Comparison of ENCODE assay signal across 13 cellular contexts in genomic region chr22:42340695-42341383, GRCh38.
DNase-seq lines count a peak whose midpoint lies in the region; ATAC-seq, FAIRE-seq and TF ChIP-seq lines count a peak whose summit lies in the region.
"Had no signal": no experiment of that assay in that cellular context is flagged by ENCODE, and none has a peak within 500 bp of the region (broad histone marks: within the 10 kb centered on the region; RNA-seq: fewer than 3 reads in every experiment).

No MANE protein-coding gene starts in this region.

- H3K27me3 Mint-ChIP-seq in Caco-2 (ENCODE audit: insufficient read depth, unreplicated experiment): no peaks in the 10 kb centered on the region

- peaks cover 16% of the 10 kb centered on the region for H3K4me1 ChIP-seq in left ventricle myocardium inferior
- H3K4me1 ChIP-seq in NT2/D1 (ENCODE audit: insufficient read depth, insufficient read length): peaks cover 11% of the 10 kb centered on the region
- H3K4me1 ChIP-seq in Caco-2: no peaks in the 10 kb centered on the region

- H3K4me3 Mint-ChIP-seq in Caco-2 (ENCODE audit: unreplicated experiment): no peak overlapping the region
- H3K4me3 Mint-ChIP-seq: activated CD8-positive, alpha-beta memory T cell treated with anti-CD3 and anti-CD28 coated beads, Interleukin-2, amount 10 ng/mL, durations not matched to agents 7 days and 5 days; stimulated activated memory B cell treated with anti-CD40 and anti-IgM and Interleukin-4, amounts not matched to agents 10 μg/mL and 1 μg/mL and 100 μg/mL, for 72 hours had no signal

- no peaks in the 10 kb centered on the region for H3K36me3 Mint-ChIP-seq in Caco-2 (ENCODE audit: insufficient read depth, unreplicated experiment)
- H3K36me3 Mint-ChIP-seq: activated CD8-positive, alpha-beta memory T cell treated with anti-CD3 and anti-CD28 coated beads, Interleukin-2, amount 10 ng/mL, durations not matched to agents 7 days and 5 days; stimulated activated memory B cell treated with anti-CD40 and anti-IgM and Interleukin-4, amounts not matched to agents 10 μg/mL and 1 μg/mL and 100 μg/mL, for 72 hours had no signal

- H3K9me3 ChIP-seq in left ventricle myocardium inferior (replicated peaks): no peaks in the 10 kb centered on the region
- no peaks in the 10 kb centered on the region for H3K9me3 ChIP-seq in NT2/D1 (ENCODE audit: insufficient read depth, low read length)
- no peaks in the 10 kb centered on the region for H3K9me3 ChIP-seq in Caco-2

- H3K27ac Mint-ChIP-seq in Caco-2 (ENCODE audit: unreplicated experiment): no peak overlapping the region
- H3K27ac Mint-ChIP-seq: activated CD8-positive, alpha-beta memory T cell treated with anti-CD3 and anti-CD28 coated beads, Interleukin-2, amount 10 ng/mL, durations not matched to agents 7 days and 5 days; stimulated activated memory B cell treated with anti-CD40 and anti-IgM and Interleukin-4, amounts not matched to agents 10 μg/mL and 1 μg/mL and 100 μg/mL, for 72 hours had no signal

- intact Hi-C loops in left ventricle myocardium inferior (cut with micrococcal nuclease) (no loop called here), left cardiac atrium (cut with DNase I) (no loop called here), Caco-2 (cut with micrococcal nuclease; ENCODE audit: unreplicated experiment) (no loop called here)

- CTCF ChIA-PET in Caco-2 (lab: Charles Lee): no interaction called here

- no TSS peak for BruUV-seq in Caco-2 (replicated peaks; lab: Mats Ljungman, UMichigan)

- no peaks in the 10 kb centered on the region for H3K4me1 Mint-ChIP-seq in Caco-2 (ENCODE audit: low read depth, unreplicated experiment)
- H3K4me1 Mint-ChIP-seq: activated CD8-positive, alpha-beta memory T cell treated with anti-CD3 and anti-CD28 coated beads, Interleukin-2, amount 10 ng/mL, durations not matched to agents 7 days and 5 days had no signal

- TF ChIP-seq CTCF in left ventricle myocardium inferior (IDR thresholded peaks at IDR 0.05; ENCODE audit: borderline replicate concordance) (no peak), Caco-2 (IDR thresholded peaks at IDR 0.05; ENCODE audit: insufficient read depth in 1 of 2, low read depth in 1 of 2, low read length in 1 of 2, severe bottlenecking in 1 of 2, unreplicated experiment in 1 of 2) (no peak)

- DNase-seq in left ventricle myocardium inferior: no peak
- DNase-seq in left cardiac atrium: no peak
- DNase-seq in NT2/D1 (ENCODE audit: low read depth, low spot score): no peak
- DNase-seq in GM19239 (ENCODE audit: insufficient read length, low spot score): no peak
- DNase-seq in ecto neural progenitor cell (ENCODE audit: low spot score): no peak
- DNase-seq in Caco-2: no peak
- no peak for DNase-seq in cortex of kidney (lab: John Stamatoyannopoulos, UW)
- DNase-seq: activated CD8-positive, alpha-beta memory T cell treated with anti-CD3 and anti-CD28 coated beads, Interleukin-2, amount 10 ng/mL, durations not matched to agents 7 days and 5 days; Karpas-422; T-helper 9 cell had no signal

- peak overlapping the region; percentile 34 for H3K4me3 ChIP-seq in left ventricle myocardium inferior
- peak overlapping the region; percentile 26 for H3K4me3 ChIP-seq in NT2/D1 (ENCODE audit: insufficient read length, low read depth)
- H3K4me3 ChIP-seq in iPS-11a (ENCODE audit: low read depth, low read length): peak overlapping the region; percentile 8
- no peak overlapping the region for H3K4me3 ChIP-seq in Caco-2 (ENCODE audit: low read depth, low read length)

- H3K36me3 ChIP-seq in left ventricle myocardium inferior: no peaks in the 10 kb centered on the region
- H3K36me3 ChIP-seq in NT2/D1 (ENCODE audit: insufficient read depth, insufficient read length, low read length): no peaks in the 10 kb centered on the region
- no peaks in the 10 kb centered on the region for H3K36me3 ChIP-seq in Caco-2 (ENCODE audit: control insufficient read depth, insufficient read depth, low read length)

- FAIRE-seq in GM19239 (lab: Jason Lieb, UNC): no peak
- FAIRE-seq: endothelial cell of umbilical vein had no signal

- POLR2A ChIA-PET in Caco-2 (lab: Charles Lee): no interaction called here

- no peak for ATAC-seq in left cardiac atrium
- ATAC-seq: activated CD8-positive, alpha-beta memory T cell treated with anti-CD3 and anti-CD28 coated beads, Interleukin-2, amount 10 ng/mL, durations not matched to agents 7 days and 5 days; stimulated activated memory B cell treated with anti-CD40 and anti-IgM and Interleukin-4, amounts not matched to agents 10 μg/mL and 1 μg/mL and 100 μg/mL, for 72 hours had no signal

- H3K27ac ChIP-seq in left ventricle myocardium inferior (replicated peaks): no peak overlapping the region

- no peaks in the 10 kb centered on the region for H3K9me3 Mint-ChIP-seq in Caco-2 (ENCODE audit: unreplicated experiment)
- H3K9me3 Mint-ChIP-seq: stimulated activated memory B cell treated with anti-CD40 and anti-IgM and Interleukin-4, amounts not matched to agents 10 μg/mL and 1 μg/mL and 100 μg/mL, for 72 hours had no signal

- peak overlapping the region; percentile 70 for H3K9ac ChIP-seq in NT2/D1 (ENCODE audit: insufficient read length, low read depth)

- peaks cover 59% of the 10 kb centered on the region for H3K27me3 ChIP-seq in left ventricle myocardium inferior (ENCODE audit: low read depth)
- H3K27me3 ChIP-seq in NT2/D1 (ENCODE audit: insufficient read depth, insufficient read length): peaks cover 10% of the 10 kb centered on the region
- H3K27me3 ChIP-seq in Caco-2 (replicated peaks; ENCODE audit: control insufficient read depth, insufficient read depth, low read length): no peaks in the 10 kb centered on the region
